26 cellular contexts compared by ENCODE assay signal in the genomic region with DNA sequence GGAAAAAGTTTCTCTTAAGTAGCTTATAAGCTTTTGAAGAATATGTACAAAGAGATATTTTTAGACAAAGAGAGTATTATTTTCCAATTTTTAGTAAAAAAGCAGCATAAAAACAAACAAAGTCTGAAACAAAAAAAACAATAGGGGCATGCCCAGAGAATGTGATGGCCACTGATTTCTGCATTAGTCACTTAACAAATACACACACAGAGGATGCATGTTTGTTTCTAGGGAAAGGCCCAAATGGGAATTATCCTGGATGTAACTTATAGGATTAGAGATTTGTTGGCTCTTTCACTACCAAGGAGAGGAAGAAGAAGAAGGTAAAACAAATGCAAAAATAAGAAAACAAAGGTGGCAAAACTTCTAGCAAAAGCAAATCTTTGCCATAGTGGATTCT.
"Had no signal": no experiment of that assay in that cellular context is flagged by ENCODE, and none has a peak within 500 bp of the region (broad histone marks: within the 10 kb centered on the region; RNA-seq: fewer than 3 reads in every experiment).

No MANE protein-coding gene starts in this region.

- FAIRE-seq: astrocyte, RCC 7860 had no signal

- H3K36me3 ChIP-seq: cardiac muscle cell, MG63 had no signal

- H3K27ac Mint-ChIP-seq: activated CD8-positive, alpha-beta T cell treated with anti-CD3 and anti-CD28 coated beads, Interleukin-2, amount 10 ng/mL, durations not matched to agents 7 days and 5 days; activated naive CD4-positive, alpha-beta T cell treated with anti-CD3 and anti-CD28 coated beads, Interleukin-2, amount 50 U/mL, for 24 hours; activated naive CD8-positive, alpha-beta T cell treated with anti-CD3 and anti-CD28 coated beads, Interleukin-2, amount 50 U/mL, for 24 hours; activated T-cell treated with anti-CD3 and anti-CD28 coated beads, Interleukin-2, amount 50 U/mL, for 24 hours; activated T-helper 1 cell treated with anti-CD3 and anti-CD28 coated beads, Interleukin-12 subunit alpha, Interleukin-12 subunit beta, Interleukin-2, Interleukin-4 antibody, amounts not matched to agents 30 ng/mL and 10 ng/mL and 1 ng/mL, durations not matched to agents 14 hours and 24 hours and 36 hours; brain; T-helper 1 cell treated with Interleukin-12 subunit alpha and Interleukin-12 subunit beta and Interleukin-4 antibody, amounts not matched to agents 30 μg/mL and 1 μg/mL, for 36 hours had no signal

- H3K4me3 ChIP-seq: cardiac muscle cell, MG63 had no signal

- H3K4me3 Mint-ChIP-seq: activated CD8-positive, alpha-beta T cell treated with anti-CD3 and anti-CD28 coated beads, Interleukin-2, amount 10 ng/mL, durations not matched to agents 7 days and 5 days; activated naive CD4-positive, alpha-beta T cell treated with anti-CD3 and anti-CD28 coated beads, Interleukin-2, amount 50 U/mL, for 24 hours; activated naive CD8-positive, alpha-beta T cell treated with anti-CD3 and anti-CD28 coated beads, Interleukin-2, amount 50 U/mL, for 24 hours; activated T-cell treated with anti-CD3 and anti-CD28 coated beads, Interleukin-2, amount 50 U/mL, for 24 hours; activated T-helper 1 cell treated with anti-CD3 and anti-CD28 coated beads, Interleukin-12 subunit alpha, Interleukin-12 subunit beta, Interleukin-2, Interleukin-4 antibody, amounts not matched to agents 30 ng/mL and 10 ng/mL and 1 ng/mL, durations not matched to agents 14 hours and 24 hours and 36 hours; brain; T-helper 1 cell treated with Interleukin-12 subunit alpha and Interleukin-12 subunit beta and Interleukin-4 antibody, amounts not matched to agents 30 μg/mL and 1 μg/mL, for 36 hours had no signal

- ATAC-seq: activated CD4-positive, CD25-positive, alpha-beta regulatory T cell treated with anti-CD3 and anti-CD28 coated beads, Interleukin-2, amount 50 U/mL, for 24 hours; activated CD8-positive, alpha-beta T cell treated with anti-CD3 and anti-CD28 coated beads, Interleukin-2, amount 10 ng/mL, durations not matched to agents 7 days and 5 days; activated naive CD8-positive, alpha-beta T cell treated with anti-CD3 and anti-CD28 coated beads, Interleukin-2, amount 50 U/mL, for 24 hours had no signal

- H3K9me3 Mint-ChIP-seq: activated naive CD4-positive, alpha-beta T cell treated with anti-CD3 and anti-CD28 coated beads, Interleukin-2, amount 50 U/mL, for 24 hours; activated naive CD8-positive, alpha-beta T cell treated with anti-CD3 and anti-CD28 coated beads, Interleukin-2, amount 50 U/mL, for 24 hours; activated T-cell treated with anti-CD3 and anti-CD28 coated beads, Interleukin-2, amount 50 U/mL, for 24 hours; activated T-helper 1 cell treated with anti-CD3 and anti-CD28 coated beads, Interleukin-12 subunit alpha, Interleukin-12 subunit beta, Interleukin-2, Interleukin-4 antibody, amounts not matched to agents 30 ng/mL and 10 ng/mL and 1 ng/mL, durations not matched to agents 14 hours and 24 hours and 36 hours; T-helper 1 cell treated with Interleukin-12 subunit alpha and Interleukin-12 subunit beta and Interleukin-4 antibody, amounts not matched to agents 30 μg/mL and 1 μg/mL, for 36 hours had no signal

- H3K27me3 ChIP-seq: cardiac muscle cell, MG63 had no signal

- H3K27ac ChIP-seq: cardiac muscle cell had no signal

- H3K36me3 Mint-ChIP-seq: brain had no signal

- H3K9me3 ChIP-seq: MG63 had no signal

- H3K4me1 Mint-ChIP-seq: activated naive CD4-positive, alpha-beta T cell treated with anti-CD3 and anti-CD28 coated beads, Interleukin-2, amount 50 U/mL, for 24 hours; activated naive CD8-positive, alpha-beta T cell treated with anti-CD3 and anti-CD28 coated beads, Interleukin-2, amount 50 U/mL, for 24 hours; brain had no signal

- DNase-seq: activated CD4-positive, alpha-beta T cell treated with anti-CD3 and anti-CD28 coated beads for 4 hours; activated CD4-positive, alpha-beta T cell treated with anti-CD3 and anti-CD28 coated beads, Interleukin-2, amount 50 U/mL, for 4 hours; activated CD8-positive, alpha-beta memory T cell treated with anti-CD3 and anti-CD28 coated beads, Interleukin-2, amount 50 U/mL, for 48 hours; activated CD8-positive, alpha-beta T cell treated with anti-CD3 and anti-CD28 coated beads, Interleukin-2, amount 10 ng/mL, durations not matched to agents 7 days and 5 days; activated effector memory CD4-positive, alpha-beta T cell treated with Interleukin-2 at 50 U/mL for 16 hours; activated naive CD4-positive, alpha-beta T cell; activated naive CD8-positive, alpha-beta T cell treated with anti-CD3 and anti-CD28 coated beads, Interleukin-2, amount 50 U/mL, for 24 hours; activated T-cell treated with anti-CD3 and anti-CD28 coated beads, Interleukin-2, amount 50 U/mL, for 24 hours; amygdala; MG63; MV-4-11; NCI-H1105; NCI-H1436; NCI-H1694 treated with DMSO at 0.1 percent for 48 hours; NCI-H2029 treated with DMSO at 0.1 percent for 48 hours; NCI-H446; NCI-H524; SHP77 had no signal
